ENCODE assay signal across 14 cellular contexts in the genomic region with DNA sequence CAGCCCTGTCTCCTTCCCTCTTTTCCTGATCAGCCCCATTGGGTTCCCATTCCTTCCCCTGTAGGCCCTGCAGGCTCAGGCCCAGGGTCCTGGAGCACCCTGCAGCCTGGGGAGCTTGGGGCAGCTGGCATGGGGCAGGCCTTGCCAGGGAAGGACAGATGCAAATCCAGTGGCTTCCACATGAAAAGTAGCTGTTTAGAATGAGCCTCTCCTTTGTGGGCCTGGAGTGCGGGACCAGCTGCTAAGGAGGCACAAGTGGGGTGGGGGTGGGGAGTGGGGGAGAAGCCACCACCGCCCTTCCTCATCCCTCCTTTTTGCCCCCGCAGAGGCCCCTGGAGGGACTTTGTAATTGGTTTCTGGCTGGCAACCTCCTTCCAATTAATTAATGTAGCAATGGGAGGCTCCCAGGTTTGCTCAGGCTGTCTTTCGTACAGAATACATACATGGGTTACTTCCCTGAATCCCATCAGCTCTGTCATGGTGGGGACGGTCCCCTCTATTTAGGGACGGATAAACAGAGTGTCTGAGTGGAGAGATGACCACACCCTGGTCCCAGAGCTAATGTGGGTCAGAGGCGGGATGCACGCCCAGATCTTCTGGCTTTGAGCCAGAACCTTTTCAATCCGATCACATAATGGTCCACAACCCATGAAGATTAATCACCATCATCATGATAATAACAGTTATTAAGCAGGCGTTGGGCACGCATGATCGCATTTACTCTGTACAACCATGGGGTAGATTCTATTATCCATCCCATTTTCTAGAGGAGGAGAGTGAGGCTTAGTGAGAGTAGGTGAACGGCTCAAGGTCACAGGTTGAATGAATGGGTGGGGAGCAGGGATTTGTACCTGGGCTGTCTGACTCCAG. TPM values are rescaled to one million over a fixed set of nuclear protein-coding genes. Genes with fewer than 3 reads are reported as not detected.
A peak's percentile ranks its signal among the peaks of the same experiment; 100 is the strongest.
DNase-seq lines count a peak whose midpoint lies in the region; ATAC-seq and TF ChIP-seq lines count a peak whose summit lies in the region.
"Had no signal": no experiment of that assay in that cellular context is flagged by ENCODE, and none has a peak within 500 bp of the region (broad histone marks: within the 10 kb centered on the region; RNA-seq: fewer than 3 reads in every experiment).

No MANE protein-coding gene starts in this region.

- no peak for TF ChIP-seq CTCF in spleen (IDR thresholded peaks at IDR 0.05 in 8 of 11, conservative IDR thresholded peaks at IDR 0.05 in 3 of 11)

- DNase-seq in Karpas-422: no peak
- DNase-seq in NCI-H526 (lab: John Stamatoyannopoulos, UW): peak; percentile 97 to 98
- DNase-seq in globus pallidus (ENCODE audit: low spot score): peak; percentile 78
- peak; percentile 27 for DNase-seq in spleen
- DNase-seq in OCI-M1 (lab: John Stamatoyannopoulos, UW): no peak
- DNase-seq: amniotic stem cell; effector memory CD8-positive, alpha-beta T cell; left lung; NCI-H2029 treated with DMSO at 0.1 percent for 48 hours; SHP77; stimulated activated CD4-positive, alpha-beta T cell treated with anti-CD3 and anti-CD28 coated beads, Interleukin-4, amount 100 ng/mL, for 1 hour had no signal

- ATAC-seq in HG03108 (IDR thresholded peaks at IDR 0.05; ENCODE audit: unreplicated experiment) (no peak), GM19455 (IDR thresholded peaks at IDR 0.05; ENCODE audit: unreplicated experiment) (no peak)
- ATAC-seq: effector memory CD8-positive, alpha-beta T cell; left lung had no signal

- peak overlapping the region; percentile 42 for H3K4me2 ChIP-seq in Karpas-422 (ENCODE audit: low read depth, low read length, poor library complexity, severe bottlenecking)

- intact Hi-C loops in spleen (cut with DNase I; ENCODE audit: low total_unique reads): no loop called here

- H3K9me2 ChIP-seq in Karpas-422 (replicated peaks; ENCODE audit: insufficient read depth, low read length): no peaks in the 10 kb centered on the region

- H3K79me2 ChIP-seq in Karpas-422 (ENCODE audit: low read length): no peaks in the 10 kb centered on the region

- H3K4me3 ChIP-seq in Karpas-422 (ENCODE audit: low read length) (peak overlapping the region; percentile 27; the same call in 1 of the 2 replicates), spleen (no peak overlapping the region)
- H3K4me3 ChIP-seq: HAP-1, left lung had no signal

- H3K9me3 ChIP-seq in Karpas-422 (ENCODE audit: low read length) (no peaks in the 10 kb centered on the region), spleen (no peaks in the 10 kb centered on the region)
- H3K9me3 ChIP-seq: HAP-1, left lung had no signal

- H2AFZ ChIP-seq in Karpas-422 (ENCODE audit: low read length): no peak overlapping the region

- no peak for TF ChIP-seq POLR2A in spleen (IDR thresholded peaks at IDR 0.05)

- no peaks in the 10 kb centered on the region; the same call in 1 of the 2 replicates for H4K20me1 ChIP-seq in Karpas-422 (ENCODE audit: insufficient read depth, low read depth, low read length)

- H3K9ac ChIP-seq in Karpas-422 (ENCODE audit: low read length): peak overlapping the region; percentile 32; the same call in 1 of the 2 replicates

- H3K27me3 ChIP-seq in Karpas-422 (ENCODE audit: low read length): no peaks in the 10 kb centered on the region
- H3K27me3 ChIP-seq in spleen (replicated peaks in 1 of 7): peaks cover 0 to 14% (median 0%) of the 10 kb centered on the region in 7 donors

- H3K4me1 ChIP-seq in Karpas-422 (ENCODE audit: low read length): peaks cover 79% of the 10 kb centered on the region
- peaks cover 0 to 47% (median 17%) of the 10 kb centered on the region in 6 donors for H3K4me1 ChIP-seq in spleen
- H3K4me1 ChIP-seq: left lung had no signal

- H3K27ac ChIP-seq in Karpas-422 (ENCODE audit: low read length) (no peak overlapping the region), spleen (no peak overlapping the region)
- H3K27ac ChIP-seq: left lung had no signal

- H3K36me3 ChIP-seq in Karpas-422 (ENCODE audit: insufficient read depth, low read length): no peaks in the 10 kb centered on the region
- H3K36me3 ChIP-seq in spleen: no peaks in the 10 kb centered on the region
- H3K36me3 ChIP-seq: HAP-1, left lung had no signal

- 79 to 93% (median 84%) methylated on average over 13 of the region's 13 CpGs for WGBS in spleen, 5 donors

RNA-seq across cellular contexts. Expression of a gene that starts 6.1 kb away (rescaled TPM):
- total RNA-seq in Karpas-422 (2014; rRNA removed; shearing (Covaris generic); ENCODE audit: low replicate concordance): 0.26 and 0.69 TPM in 2 replicates
- total RNA-seq in spleen: 1 to 10 TPM; 1.5 to 8.8 (median 4.5) TPM
- 1 to 10 TPM in 2 of 3 donors, under 1 TPM in 1; 0.93 to 2.4 (median 1.2) TPM for polyA plus RNA-seq in spleen

Comparison
In these comparisons a context has a peak if more than half of its experiments do, and no peak if none do; other contexts are left out.
1. DNase-seq: peak in NCI-H526 (2 of 2), globus pallidus (single experiment) and spleen (single experiment); none in Karpas-422 (single experiment) and OCI-M1 (single experiment).